In genomic region chr22:33921576-33922181, GRCh38 we compare ENCODE assay signal across 8 cellular contexts.
DNase-seq lines count a peak whose midpoint lies in the region; ATAC-seq and TF ChIP-seq lines count a peak whose summit lies in the region.

No MANE protein-coding gene starts in this region.

- ATAC-seq in HG03045 (IDR thresholded peaks at IDR 0.05; ENCODE audit: unreplicated experiment) (no peak), GM18909 (IDR thresholded peaks at IDR 0.05; ENCODE audit: poor library complexity, unreplicated experiment) (no peak)

- peaks cover 40% of the 10 kb centered on the region for H3K27me3 ChIP-seq in OCI-LY3 (ENCODE audit: low read depth, low read length)
- no peaks in the 10 kb centered on the region for H3K27me3 ChIP-seq in iPS-15b (ENCODE audit: control insufficient read depth, insufficient read depth, low read length)

- H3K9me3 ChIP-seq in OCI-LY3 (ENCODE audit: insufficient read depth, low read length) (no peaks in the 10 kb centered on the region), iPS-15b (ENCODE audit: control insufficient read depth, insufficient read depth, low read length) (no peaks in the 10 kb centered on the region)

- H2AFZ ChIP-seq in OCI-LY3 (ENCODE audit: low read depth, low read length) = peak overlapping the region; percentile 97

- H3K79me2 ChIP-seq in OCI-LY3 (ENCODE audit: low read length) = peaks cover 36% of the 10 kb centered on the region

- 0 out of 2 replicates have a peak overlapping the region, but pooled peaks have one; percentile 7 for H3K27ac ChIP-seq in OCI-LY3 (ENCODE audit: low read length)

- H3K36me3 ChIP-seq in OCI-LY3 (replicated peaks; ENCODE audit: low read depth, low read length) = peaks cover 11% of the 10 kb centered on the region
- H3K36me3 ChIP-seq in iPS-15b (ENCODE audit: control insufficient read depth, insufficient read depth, low read length) = no peaks in the 10 kb centered on the region

- peaks cover 26% of the 10 kb centered on the region for H4K20me1 ChIP-seq in OCI-LY3 (ENCODE audit: insufficient read depth, low read length)

- peak overlapping the region; percentile 99 for H3K4me2 ChIP-seq in OCI-LY3 (ENCODE audit: low read length)

- TF ChIP-seq CTCF in OCI-LY3 (IDR thresholded peaks at IDR 0.05; ENCODE audit: low read depth, low read length) = no peak

- DNase-seq in NCI-H1417 (lab: John Stamatoyannopoulos, UW) (peak; percentile 52 to 86 (median 84)), NCI-H1417 treated with DMSO at 0.1 percent for 48 hours (lab: John Stamatoyannopoulos, UW) (no peak), brain pericyte (ENCODE audit: low read depth, low spot score) (peak; percentile 21), retina (peak; percentile 94)

- H3K4me3 ChIP-seq in OCI-LY3 (ENCODE audit: low read length) (peak overlapping the region; percentile 94), iPS-15b (ENCODE audit: low read depth, low read length) (peak overlapping the region; percentile 87)

- H3K9ac ChIP-seq in OCI-LY3 (ENCODE audit: low read length) = peak overlapping the region; percentile 73
- H3K9ac ChIP-seq in iPS-15b (ENCODE audit: low read depth, low read length) = peak overlapping the region; percentile 87

- peaks cover 31% of the 10 kb centered on the region for H3K4me1 ChIP-seq in OCI-LY3 (ENCODE audit: low read length)
- peaks cover 19% of the 10 kb centered on the region for H3K4me1 ChIP-seq in iPS-15b (ENCODE audit: control insufficient read depth, insufficient read depth, low read length)
